Comparison of ENCODE assay signal across 5 cellular contexts in genomic region chr2:203572316-203572715, GRCh38.
"Had no signal": no experiment of that assay in that cellular context is flagged by ENCODE, and none has a peak within 500 bp of the region (broad histone marks: within the 10 kb centered on the region; RNA-seq: fewer than 3 reads in every experiment).

No MANE protein-coding gene starts in this region.

- ATAC-seq: HepG2, K562 had no signal

- H3K27ac ChIP-seq: HL-60 had no signal

- H3K4me3 ChIP-seq: K562 had no signal

- DNase-seq: IMR-90, KBM-7 had no signal
